Comparison of ENCODE assay signal across 10 cellular contexts in the genomic region with DNA sequence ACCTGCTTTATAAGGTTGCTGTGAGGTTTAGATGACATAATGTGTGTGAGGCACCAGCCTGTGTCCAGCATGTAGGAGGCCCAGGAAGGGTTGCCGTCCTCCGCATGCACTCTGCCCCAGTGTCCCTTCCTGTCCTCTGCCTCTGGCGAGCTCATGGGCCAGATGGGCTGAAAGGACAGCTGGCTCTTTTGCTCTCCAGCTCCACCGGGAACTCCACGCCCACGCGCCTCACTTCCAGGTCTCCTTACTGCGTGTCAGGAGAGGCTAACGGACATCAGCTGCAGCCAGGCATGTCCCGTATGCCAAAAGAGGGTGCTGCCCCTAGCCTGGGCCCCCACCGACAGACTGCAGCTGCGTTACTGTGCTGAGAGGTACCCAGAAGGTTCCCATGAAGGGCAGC.
"Had no signal": no experiment of that assay in that cellular context is flagged by ENCODE, and none has a peak within 500 bp of the region (broad histone marks: within the 10 kb centered on the region; RNA-seq: fewer than 3 reads in every experiment).

No MANE protein-coding gene starts in this region.

- ATAC-seq: sciatic nerve had no signal

- H3K27ac Mint-ChIP-seq: activated B cell treated with CpG ODN at 0.5 μM for 24 hours; activated naive CD8-positive, alpha-beta T cell; activated T-cell treated with anti-CD3 and anti-CD28 coated beads, Interleukin-2, amount 50 U/mL, for 24 hours; T-helper 1 cell treated with Interleukin-12 subunit alpha and Interleukin-12 subunit beta and Interleukin-4 antibody, amounts not matched to agents 30 μg/mL and 1 μg/mL, for 36 hours had no signal

- H3K4me3 Mint-ChIP-seq: activated B cell treated with CpG ODN at 0.5 μM for 24 hours; activated naive CD8-positive, alpha-beta T cell; activated T-cell treated with anti-CD3 and anti-CD28 coated beads, Interleukin-2, amount 50 U/mL, for 24 hours; T-helper 1 cell treated with Interleukin-12 subunit alpha and Interleukin-12 subunit beta and Interleukin-4 antibody, amounts not matched to agents 30 μg/mL and 1 μg/mL, for 36 hours had no signal

- H3K27ac ChIP-seq: dorsolateral prefrontal cortex had no signal

- H3K27me3 ChIP-seq: dorsolateral prefrontal cortex had no signal

- DNase-seq: activated B cell treated with CpG ODN at 0.5 μM for 24 hours; activated gamma-delta T cell; stimulated activated CD4-positive, alpha-beta T cell treated with anti-CD3 and anti-CD28 coated beads, Interleukin-12 subunit alpha, Interleukin-12 subunit beta, amount 100 ng/mL, for 4 hours; stimulated activated naive CD4-positive, alpha-beta T cell treated with Interleukin-2 at 50 U/mL for 16 hours; trophoblast cell had no signal

- H3K9me3 Mint-ChIP-seq: activated B cell treated with CpG ODN at 0.5 μM for 24 hours; activated T-cell treated with anti-CD3 and anti-CD28 coated beads, Interleukin-2, amount 50 U/mL, for 24 hours; T-helper 1 cell treated with Interleukin-12 subunit alpha and Interleukin-12 subunit beta and Interleukin-4 antibody, amounts not matched to agents 30 μg/mL and 1 μg/mL, for 36 hours had no signal

- H3K27me3 Mint-ChIP-seq: activated B cell treated with CpG ODN at 0.5 μM for 24 hours; activated naive CD8-positive, alpha-beta T cell; activated T-cell treated with anti-CD3 and anti-CD28 coated beads, Interleukin-2, amount 50 U/mL, for 24 hours had no signal

- H3K4me3 ChIP-seq: dorsolateral prefrontal cortex had no signal
